Comparison of ENCODE assay signal across 20 cellular contexts in genomic region chr11:36436084-36436483, GRCh38.
"Had no signal": no experiment of that assay in that cellular context is flagged by ENCODE, and none has a peak within 500 bp of the region (broad histone marks: within the 10 kb centered on the region; RNA-seq: fewer than 3 reads in every experiment).

No MANE protein-coding gene starts in this region.

- H3K9me3 Mint-ChIP-seq: nephron progenitor cell had no signal

- H3K79me2 ChIP-seq: hepatocyte had no signal

- H3K27me3 ChIP-seq: dorsolateral prefrontal cortex, foreskin keratinocyte, hepatocyte, neutrophil, right atrium auricular region, sigmoid colon, thyroid gland, upper lobe of left lung, uterus had no signal

- H3K4me1 ChIP-seq: left ventricle myocardium inferior, right atrium auricular region, sigmoid colon, thyroid gland had no signal

- H3K9me3 ChIP-seq: left ventricle myocardium inferior, lower lobe of right lung, neutrophil, right atrium auricular region, sigmoid colon, thyroid gland, upper lobe of left lung, uterus had no signal

- H3K4me3 Mint-ChIP-seq: memory B cell, mesothelial cell of epicardium, nephron progenitor cell had no signal

- H3K4me3 ChIP-seq: dorsolateral prefrontal cortex, hepatocyte, left ventricle myocardium inferior, lower lobe of right lung, right atrium auricular region, sigmoid colon, skin epidermis, thyroid gland, upper lobe of left lung, uterus had no signal

- H3K4me2 ChIP-seq: hepatocyte had no signal

- DNase-seq: cortex of kidney; foreskin keratinocyte; head of caudate nucleus; islet precursor cell; left ventricle myocardium inferior; lower lobe of right lung; nephron progenitor cell; sigmoid colon; stimulated activated CD4-positive, alpha-beta T cell treated with anti-CD3 and anti-CD28 coated beads, Interleukin-2, amount 100 ng/mL, for 24 hours; stimulated activated naive CD4-positive, alpha-beta T cell treated with Interleukin-2 at 50 U/mL for 16 hours; thyroid gland; upper lobe of left lung; uterus had no signal

- H3K27ac Mint-ChIP-seq: memory B cell, mesothelial cell of epicardium, nephron progenitor cell had no signal

- ATAC-seq: foreskin keratinocyte, lower lobe of right lung had no signal

- H3K36me3 Mint-ChIP-seq: memory B cell had no signal

- H3K27ac ChIP-seq: dorsolateral prefrontal cortex, foreskin keratinocyte, hepatocyte, left ventricle myocardium inferior, lower lobe of right lung, neutrophil, right atrium auricular region, sigmoid colon, skin epidermis, thyroid gland, upper lobe of left lung, uterus had no signal

- H3K36me3 ChIP-seq: left ventricle myocardium inferior, lower lobe of right lung, neutrophil, right atrium auricular region, sigmoid colon, thyroid gland, upper lobe of left lung, uterus had no signal

- H2AFZ ChIP-seq: hepatocyte had no signal
